ENCODE assay signal across 1 cellular context in the genomic region with DNA sequence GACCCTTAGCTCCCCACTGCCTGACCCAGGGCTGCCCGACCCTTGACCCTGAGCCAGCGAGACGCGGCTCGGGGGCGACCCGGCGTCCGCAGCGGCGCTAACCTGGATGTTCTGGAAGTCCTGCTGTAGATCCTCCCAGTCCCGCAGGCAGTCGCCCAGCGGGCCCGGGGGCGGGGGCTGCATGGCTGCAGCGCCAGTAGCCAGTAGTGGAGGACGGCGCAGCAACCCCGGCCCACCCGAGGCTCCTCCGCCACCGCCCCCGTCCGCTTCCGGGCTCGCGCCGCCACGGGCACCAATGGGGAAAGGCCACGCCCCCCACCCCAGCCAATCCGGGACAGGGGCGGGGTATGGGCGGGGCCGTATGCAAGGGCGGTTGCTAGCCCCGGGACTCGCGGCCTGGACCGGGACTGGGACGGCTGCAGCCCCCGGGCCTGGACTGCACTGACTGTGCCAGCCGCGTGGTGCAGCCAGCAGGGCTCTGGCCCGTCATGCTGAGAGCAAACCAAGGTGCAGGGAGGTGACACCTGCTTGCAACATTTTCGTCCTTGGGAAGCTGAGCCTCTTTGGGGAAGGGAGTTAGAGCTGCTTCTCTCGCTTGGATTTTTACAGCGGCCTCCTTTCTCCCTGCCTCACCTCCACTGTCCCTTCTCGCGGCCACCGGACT.
TF ChIP-seq lines count a peak whose summit lies in the region.

TSS of gene TMEM120A (minus strand) at position 208 of the 664 bp plus-strand sequence. CDS start at position 183, 25 bp downstream.

TF ChIP-seq in HEK293, 187 proteins besides CTCF, POLR2A, EP300 and RAD21 (continued from another document and continues in another):
- peak; percentile 76 for TF ChIP-seq PRDM10 (tag by site-specific recombination; IDR thresholded peaks at IDR 0.05)
- TF ChIP-seq ZSCAN4 (tag by site-specific recombination; IDR thresholded peaks at IDR 0.05): no peak
- no peak for TF ChIP-seq ZNF701 (tag by site-specific recombination; IDR thresholded peaks at IDR 0.05)
- no peak for TF ChIP-seq SETDB1 (IDR thresholded peaks at IDR 0.05; ENCODE audit: insufficient read length, low read length)
- no peak for TF ChIP-seq ZNF157 (tag by site-specific recombination; IDR thresholded peaks at IDR 0.05)
- no peak for TF ChIP-seq ZBTB17 (tag by site-specific recombination; IDR thresholded peaks at IDR 0.05)
- no peak for TF ChIP-seq ZNF510 (tag by site-specific recombination; IDR thresholded peaks at IDR 0.05; ENCODE audit: insufficient replicate concordance)
- no peak for TF ChIP-seq ZBTB48 (tag by site-specific recombination; IDR thresholded peaks at IDR 0.05)
- TF ChIP-seq, protein P1, sequence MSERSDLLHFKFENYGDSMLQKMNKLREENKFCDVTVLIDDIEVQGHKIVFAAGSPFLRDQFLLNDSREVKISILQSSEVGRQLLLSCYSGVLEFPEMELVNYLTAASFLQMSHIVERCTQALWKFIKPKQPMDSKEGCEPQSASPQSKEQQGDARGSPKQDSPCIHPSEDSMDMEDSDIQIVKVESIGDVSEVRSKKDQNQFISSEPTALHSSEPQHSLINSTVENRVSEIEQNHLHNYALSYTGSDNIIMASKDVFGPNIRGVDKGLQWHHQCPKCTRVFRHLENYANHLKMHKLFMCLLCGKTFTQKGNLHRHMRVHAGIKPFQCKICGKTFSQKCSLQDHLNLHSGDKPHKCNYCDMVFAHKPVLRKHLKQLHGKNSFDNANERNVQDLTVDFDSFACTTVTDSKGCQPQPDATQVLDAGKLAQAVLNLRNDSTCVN (tag by site-specific recombination; optimal IDR thresholded peaks at IDR 0.05): peak; percentile 61
- TF ChIP-seq, protein P2, sequence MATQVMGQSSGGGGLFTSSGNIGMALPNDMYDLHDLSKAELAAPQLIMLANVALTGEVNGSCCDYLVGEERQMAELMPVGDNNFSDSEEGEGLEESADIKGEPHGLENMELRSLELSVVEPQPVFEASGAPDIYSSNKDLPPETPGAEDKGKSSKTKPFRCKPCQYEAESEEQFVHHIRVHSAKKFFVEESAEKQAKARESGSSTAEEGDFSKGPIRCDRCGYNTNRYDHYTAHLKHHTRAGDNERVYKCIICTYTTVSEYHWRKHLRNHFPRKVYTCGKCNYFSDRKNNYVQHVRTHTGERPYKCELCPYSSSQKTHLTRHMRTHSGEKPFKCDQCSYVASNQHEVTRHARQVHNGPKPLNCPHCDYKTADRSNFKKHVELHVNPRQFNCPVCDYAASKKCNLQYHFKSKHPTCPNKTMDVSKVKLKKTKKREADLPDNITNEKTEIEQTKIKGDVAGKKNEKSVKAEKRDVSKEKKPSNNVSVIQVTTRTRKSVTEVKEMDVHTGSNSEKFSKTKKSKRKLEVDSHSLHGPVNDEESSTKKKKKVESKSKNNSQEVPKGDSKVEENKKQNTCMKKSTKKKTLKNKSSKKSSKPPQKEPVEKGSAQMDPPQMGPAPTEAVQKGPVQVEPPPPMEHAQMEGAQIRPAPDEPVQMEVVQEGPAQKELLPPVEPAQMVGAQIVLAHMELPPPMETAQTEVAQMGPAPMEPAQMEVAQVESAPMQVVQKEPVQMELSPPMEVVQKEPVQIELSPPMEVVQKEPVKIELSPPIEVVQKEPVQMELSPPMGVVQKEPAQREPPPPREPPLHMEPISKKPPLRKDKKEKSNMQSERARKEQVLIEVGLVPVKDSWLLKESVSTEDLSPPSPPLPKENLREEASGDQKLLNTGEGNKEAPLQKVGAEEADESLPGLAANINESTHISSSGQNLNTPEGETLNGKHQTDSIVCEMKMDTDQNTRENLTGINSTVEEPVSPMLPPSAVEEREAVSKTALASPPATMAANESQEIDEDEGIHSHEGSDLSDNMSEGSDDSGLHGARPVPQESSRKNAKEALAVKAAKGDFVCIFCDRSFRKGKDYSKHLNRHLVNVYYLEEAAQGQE (tag by site-specific recombination; IDR thresholded peaks at IDR 0.05): no peak
- no peak for TF ChIP-seq ZNF544 (tag by site-specific recombination; IDR thresholded peaks at IDR 0.05)
- TF ChIP-seq, protein P3, sequence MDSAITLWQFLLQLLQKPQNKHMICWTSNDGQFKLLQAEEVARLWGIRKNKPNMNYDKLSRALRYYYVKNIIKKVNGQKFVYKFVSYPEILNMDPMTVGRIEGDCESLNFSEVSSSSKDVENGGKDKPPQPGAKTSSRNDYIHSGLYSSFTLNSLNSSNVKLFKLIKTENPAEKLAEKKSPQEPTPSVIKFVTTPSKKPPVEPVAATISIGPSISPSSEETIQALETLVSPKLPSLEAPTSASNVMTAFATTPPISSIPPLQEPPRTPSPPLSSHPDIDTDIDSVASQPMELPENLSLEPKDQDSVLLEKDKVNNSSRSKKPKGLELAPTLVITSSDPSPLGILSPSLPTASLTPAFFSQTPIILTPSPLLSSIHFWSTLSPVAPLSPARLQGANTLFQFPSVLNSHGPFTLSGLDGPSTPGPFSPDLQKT (IDR thresholded peaks at IDR 0.05; ENCODE audit: borderline replicate concordance, low read depth, low read length): peak; percentile 65; the same call in 1 of the 2 replicates
- TF ChIP-seq MEIS1 (CRISPR knock-in tag; IDR thresholded peaks at IDR 0.05; ENCODE audit: borderline replicate concordance): no peak
- no peak for TF ChIP-seq PRDM1 (tag by site-specific recombination; IDR thresholded peaks at IDR 0.05)
- no peak for TF ChIP-seq ZNF404 (tag by site-specific recombination; IDR thresholded peaks at IDR 0.05)
- no peak for TF ChIP-seq ZNF174 (tag by site-specific recombination; IDR thresholded peaks at IDR 0.05)
- TF ChIP-seq ZBTB7A (tag by site-specific recombination; IDR thresholded peaks at IDR 0.05; ENCODE audit: low read depth): no peak
- 0 out of 2 replicates have a peak, but pooled peaks have one; percentile 0 for TF ChIP-seq BCL11A (tag by site-specific recombination; IDR thresholded peaks at IDR 0.05; ENCODE audit: low read depth)
- no peak for TF ChIP-seq ZNF658 (tag by site-specific recombination; IDR thresholded peaks at IDR 0.05)
- no peak for TF ChIP-seq ZNF830 (tag by site-specific recombination; IDR thresholded peaks at IDR 0.05; ENCODE audit: low read depth)
- peak; percentile 98 for TF ChIP-seq KLF10 (tag by site-specific recombination; IDR thresholded peaks at IDR 0.05)
- TF ChIP-seq ZNF121 (tag by site-specific recombination; IDR thresholded peaks at IDR 0.05): no peak
- TF ChIP-seq SP3 (tag by site-specific recombination; IDR thresholded peaks at IDR 0.05): peak; percentile 93
- TF ChIP-seq ZNF473 (tag by site-specific recombination; IDR thresholded peaks at IDR 0.05): no peak
- TF ChIP-seq ZNF549 (tag by site-specific recombination; IDR thresholded peaks at IDR 0.05): no peak
- TF ChIP-seq ZBTB1 (tag by site-specific recombination; IDR thresholded peaks at IDR 0.05): no peak
- TF ChIP-seq ZEB2 (tag by site-specific recombination; IDR thresholded peaks at IDR 0.05): no peak
- no peak for TF ChIP-seq ZNF433 (tag by site-specific recombination; IDR thresholded peaks at IDR 0.05; ENCODE audit: low read depth)
- TF ChIP-seq ZNF423 (tag by site-specific recombination; IDR thresholded peaks at IDR 0.05): no peak
- no peak for TF ChIP-seq ZNF2 (tag by site-specific recombination; IDR thresholded peaks at IDR 0.05)
- TF ChIP-seq ZNF426 (tag by site-specific recombination; IDR thresholded peaks at IDR 0.05): no peak
- TF ChIP-seq ZNF292 (tag by site-specific recombination; IDR thresholded peaks at IDR 0.05; ENCODE audit: borderline replicate concordance, low read depth): no peak
- no peak for TF ChIP-seq ZNF155 (tag by site-specific recombination; IDR thresholded peaks at IDR 0.05)
- TF ChIP-seq ZXDB (tag by site-specific recombination; IDR thresholded peaks at IDR 0.05): no peak; the same call in 1 of the 2 replicates
- TF ChIP-seq ZNF449 (tag by site-specific recombination; IDR thresholded peaks at IDR 0.05): no peak
- no peak for TF ChIP-seq ZNF777 (tag by site-specific recombination; IDR thresholded peaks at IDR 0.05; ENCODE audit: borderline replicate concordance)
- TF ChIP-seq ZSCAN18 (tag by site-specific recombination; IDR thresholded peaks at IDR 0.05): no peak
- no peak for TF ChIP-seq ZNF585B (tag by site-specific recombination; IDR thresholded peaks at IDR 0.05)
- TF ChIP-seq ZNF37A (tag by site-specific recombination; IDR thresholded peaks at IDR 0.05): no peak
- TF ChIP-seq ZNF529 (tag by site-specific recombination; IDR thresholded peaks at IDR 0.05; ENCODE audit: insufficient replicate concordance): no peak
- TF ChIP-seq, protein P4, sequence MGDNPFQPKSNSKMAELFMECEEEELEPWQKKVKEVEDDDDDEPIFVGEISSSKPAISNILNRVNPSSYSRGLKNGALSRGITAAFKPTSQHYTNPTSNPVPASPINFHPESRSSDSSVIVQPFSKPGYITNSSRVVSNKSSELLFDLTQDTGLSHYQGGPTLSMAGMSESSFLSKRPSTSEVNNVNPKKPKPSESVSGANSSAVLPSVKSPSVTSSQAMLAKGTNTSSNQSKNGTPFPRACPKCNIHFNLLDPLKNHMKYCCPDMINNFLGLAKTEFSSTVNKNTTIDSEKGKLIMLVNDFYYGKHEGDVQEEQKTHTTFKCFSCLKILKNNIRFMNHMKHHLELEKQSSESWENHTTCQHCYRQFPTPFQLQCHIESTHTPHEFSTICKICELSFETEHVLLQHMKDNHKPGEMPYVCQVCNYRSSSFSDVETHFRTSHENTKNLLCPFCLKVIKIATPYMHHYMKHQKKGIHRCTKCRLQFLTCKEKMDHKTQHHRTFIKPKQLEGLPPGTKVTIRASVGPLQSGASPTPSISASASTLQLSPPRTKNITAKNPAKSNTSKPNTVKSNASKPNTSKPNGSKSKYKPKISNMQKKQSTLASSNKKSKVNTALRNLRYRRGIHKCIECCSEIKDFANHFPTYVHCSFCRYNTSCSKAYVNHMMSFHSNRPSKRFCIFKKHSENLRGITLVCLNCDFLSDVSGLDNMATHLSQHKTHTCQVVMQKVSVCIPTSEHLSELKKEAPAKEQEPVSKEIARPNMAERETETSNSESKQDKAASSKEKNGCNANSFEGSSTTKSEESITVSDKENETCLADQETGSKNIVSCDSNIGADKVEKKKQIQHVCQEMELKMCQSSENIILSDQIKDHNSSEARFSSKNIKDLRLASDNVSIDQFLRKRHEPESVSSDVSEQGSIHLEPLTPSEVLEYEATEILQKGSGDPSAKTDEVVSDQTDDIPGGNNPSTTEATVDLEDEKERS (tag by site-specific recombination; IDR thresholded peaks at IDR 0.05): no peak
- TF ChIP-seq GLIS1 (tag by site-specific recombination; IDR thresholded peaks at IDR 0.05): peak; percentile 9; the same call in 1 of the 2 replicates
- TF ChIP-seq ZNF76 (tag by site-specific recombination; IDR thresholded peaks at IDR 0.05; ENCODE audit: borderline replicate concordance, low read depth): no peak
- no peak for TF ChIP-seq SCRT1 (tag by site-specific recombination; IDR thresholded peaks at IDR 0.05; ENCODE audit: borderline replicate concordance)
